ENCODE assay signal across 9 cellular contexts in the genomic region with DNA sequence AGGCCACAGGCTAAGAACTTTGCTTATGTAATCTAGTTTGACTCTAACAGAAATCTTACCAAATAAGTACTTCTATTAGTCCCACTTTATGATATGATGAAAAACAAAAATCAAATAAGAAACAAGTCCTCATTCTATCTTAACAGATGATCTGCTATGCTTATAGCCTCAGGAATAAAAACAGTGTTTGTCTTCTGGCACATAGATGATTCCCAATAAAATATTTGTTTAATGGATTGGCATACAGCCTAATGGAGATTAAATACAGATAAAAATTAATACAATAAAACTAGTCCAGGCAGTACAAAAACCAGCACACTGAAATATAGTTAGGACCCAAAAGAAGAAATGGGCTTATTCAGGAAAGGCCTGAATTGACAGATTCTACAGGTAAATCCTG.
"Had no signal": no experiment of that assay in that cellular context is flagged by ENCODE, and none has a peak within 500 bp of the region (broad histone marks: within the 10 kb centered on the region; RNA-seq: fewer than 3 reads in every experiment).

No MANE protein-coding gene starts in this region.

- H3K4me3 ChIP-seq: GM23248, HAP-1 had no signal

- H3K9me3 ChIP-seq: HAP-1 had no signal

- ATAC-seq: HCT116, HepG2 had no signal

- DNase-seq: GM23248, GOT3, H7, HFFc6, KBM-7 had no signal

- H3K36me3 ChIP-seq: HAP-1 had no signal

- H3K27ac ChIP-seq: GM23248, HL-60 had no signal

- H3K9ac ChIP-seq: GM23248 had no signal

- H2AFZ ChIP-seq: GM23248 had no signal
